ENCODE assay signal across 1 cellular context in the genomic region with DNA sequence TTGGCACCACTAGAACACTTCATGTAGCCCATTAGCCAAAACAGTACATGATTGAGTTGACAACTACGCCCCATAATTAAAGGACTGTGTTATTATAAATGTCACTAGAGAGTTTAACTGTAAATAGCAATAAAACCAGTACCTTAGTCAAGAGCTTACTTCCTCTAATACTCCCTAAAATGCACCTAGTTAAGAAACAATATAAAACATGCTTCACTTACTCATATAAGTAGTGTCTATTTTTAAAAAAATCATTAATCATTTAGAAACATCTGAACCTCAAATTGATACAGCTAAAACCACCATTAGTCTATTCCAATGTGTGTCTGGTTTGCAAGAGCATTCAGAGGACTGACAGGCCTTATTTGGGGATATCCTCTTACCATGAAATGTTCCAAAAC.
A peak's percentile ranks its signal among the peaks of the same experiment; 100 is the strongest.
TF ChIP-seq lines count a peak whose summit lies in the region.

No MANE protein-coding gene starts in this region.

TF ChIP-seq in GM12878, 131 proteins besides CTCF, POLR2A, EP300 and RAD21 (continued from another document):
- TF ChIP-seq SMC3 (IDR thresholded peaks at IDR 0.05; ENCODE audit: borderline replicate concordance, low read length): no peak
- TF ChIP-seq KDM1A (IDR thresholded peaks at IDR 0.05; ENCODE audit: borderline replicate concordance): no peak
- no peak for TF ChIP-seq SUPT20H (IDR thresholded peaks at IDR 0.05; ENCODE audit: borderline replicate concordance, control insufficient read depth, low read depth, low read length)
- no peak for TF ChIP-seq SMARCA5 (IDR thresholded peaks at IDR 0.05)
- TF ChIP-seq ASH2L (IDR thresholded peaks at IDR 0.05; ENCODE audit: borderline replicate concordance, low read depth): no peak
- no peak for TF ChIP-seq ESRRA (IDR thresholded peaks at IDR 0.05; ENCODE audit: low read length)
- TF ChIP-seq FOS (IDR thresholded peaks at IDR 0.05; ENCODE audit: borderline replicate concordance, extremely low read depth, insufficient read length): no peak
- no peak for TF ChIP-seq PAX8 (IDR thresholded peaks at IDR 0.05)
- TF ChIP-seq YBX1 (IDR thresholded peaks at IDR 0.05): no peak
- TF ChIP-seq PML (IDR thresholded peaks at IDR 0.05; ENCODE audit: low read length): peak; percentile 81
- TF ChIP-seq, protein P1, sequence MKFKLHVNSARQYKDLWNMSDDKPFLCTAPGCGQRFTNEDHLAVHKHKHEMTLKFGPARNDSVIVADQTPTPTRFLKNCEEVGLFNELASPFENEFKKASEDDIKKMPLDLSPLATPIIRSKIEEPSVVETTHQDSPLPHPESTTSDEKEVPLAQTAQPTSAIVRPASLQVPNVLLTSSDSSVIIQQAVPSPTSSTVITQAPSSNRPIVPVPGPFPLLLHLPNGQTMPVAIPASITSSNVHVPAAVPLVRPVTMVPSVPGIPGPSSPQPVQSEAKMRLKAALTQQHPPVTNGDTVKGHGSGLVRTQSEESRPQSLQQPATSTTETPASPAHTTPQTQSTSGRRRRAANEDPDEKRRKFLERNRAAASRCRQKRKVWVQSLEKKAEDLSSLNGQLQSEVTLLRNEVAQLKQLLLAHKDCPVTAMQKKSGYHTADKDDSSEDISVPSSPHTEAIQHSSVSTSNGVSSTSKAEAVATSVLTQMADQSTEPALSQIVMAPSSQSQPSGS (IDR thresholded peaks at IDR 0.05; ENCODE audit: low read length): peak; percentile 88
- TF ChIP-seq NRF1 (conservative IDR thresholded peaks at IDR 0.05; ENCODE audit: low read depth, low read length): no peak
- peak; percentile 76; the same call in 1 of the 2 replicates for TF ChIP-seq DPF2 (IDR thresholded peaks at IDR 0.05)
- no peak for TF ChIP-seq HDAC6 (IDR thresholded peaks at IDR 0.05; ENCODE audit: unreplicated experiment)
- TF ChIP-seq MYB (IDR thresholded peaks at IDR 0.05; ENCODE audit: borderline replicate concordance, low read depth, low read length): no peak
- TF ChIP-seq BACH1 (IDR thresholded peaks at IDR 0.05; ENCODE audit: borderline replicate concordance): no peak; the same call in 1 of the 2 replicates
- no peak for TF ChIP-seq ZSCAN29 (IDR thresholded peaks at IDR 0.05)
- peak; percentile 56 for TF ChIP-seq IKZF1 (conservative IDR thresholded peaks at IDR 0.05)
- TF ChIP-seq MEF2B (IDR thresholded peaks at IDR 0.05; ENCODE audit: partially characterized antibody, poor library complexity, severe bottlenecking): peak; percentile 91
- TF ChIP-seq FOXM1 (IDR thresholded peaks at IDR 0.05; ENCODE audit: low read depth, low read length): peak; percentile 92; the same call in 1 of the 2 replicates
- TF ChIP-seq, protein P2, sequence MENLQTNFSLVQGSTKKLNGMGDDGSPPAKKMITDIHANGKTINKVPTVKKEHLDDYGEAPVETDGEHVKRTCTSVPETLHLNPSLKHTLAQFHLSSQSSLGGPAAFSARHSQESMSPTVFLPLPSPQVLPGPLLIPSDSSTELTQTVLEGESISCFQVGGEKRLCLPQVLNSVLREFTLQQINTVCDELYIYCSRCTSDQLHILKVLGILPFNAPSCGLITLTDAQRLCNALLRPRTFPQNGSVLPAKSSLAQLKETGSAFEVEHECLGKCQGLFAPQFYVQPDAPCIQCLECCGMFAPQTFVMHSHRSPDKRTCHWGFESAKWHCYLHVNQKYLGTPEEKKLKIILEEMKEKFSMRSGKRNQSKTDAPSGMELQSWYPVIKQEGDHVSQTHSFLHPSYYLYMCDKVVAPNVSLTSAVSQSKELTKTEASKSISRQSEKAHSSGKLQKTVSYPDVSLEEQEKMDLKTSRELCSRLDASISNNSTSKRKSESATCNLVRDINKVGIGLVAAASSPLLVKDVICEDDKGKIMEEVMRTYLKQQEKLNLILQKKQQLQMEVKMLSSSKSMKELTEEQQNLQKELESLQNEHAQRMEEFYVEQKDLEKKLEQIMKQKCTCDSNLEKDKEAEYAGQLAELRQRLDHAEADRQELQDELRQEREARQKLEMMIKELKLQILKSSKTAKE (IDR thresholded peaks at IDR 0.05; ENCODE audit: low read depth, poor library complexity, severe bottlenecking): peak; percentile 89
- TF ChIP-seq RBBP5 (conservative IDR thresholded peaks at IDR 0.05): no peak
- no peak for TF ChIP-seq SP1 (IDR thresholded peaks at IDR 0.05; ENCODE audit: low read depth, low read length)
- TF ChIP-seq MYC (IDR thresholded peaks at IDR 0.05; ENCODE audit: insufficient read depth, insufficient read length, insufficient replicate concordance, low read length, severe bottlenecking): no peak
- 0 out of 2 replicates have a peak, but pooled peaks have one; percentile 25 for TF ChIP-seq GABPA (IDR thresholded peaks at IDR 0.05; ENCODE audit: low read depth)
- no peak for TF ChIP-seq PAX5 (IDR thresholded peaks at IDR 0.05; ENCODE audit: borderline replicate concordance, low read depth, low read length)
- no peak for TF ChIP-seq ZNF274 (IDR thresholded peaks at IDR 0.05; ENCODE audit: insufficient read depth, insufficient read length)
- peak; percentile 66; the same call in 1 of the 2 replicates for TF ChIP-seq ZNF217 (IDR thresholded peaks at IDR 0.05)
- TF ChIP-seq POLR2AphosphoS2 (IDR thresholded peaks at IDR 0.05; ENCODE audit: low read depth, low read length): 0 out of 2 replicates have a peak, but pooled peaks have one; percentile 33
- TF ChIP-seq ZZZ3 (IDR thresholded peaks at IDR 0.05; ENCODE audit: control insufficient read depth, insufficient read length, low read depth): no peak
- TF ChIP-seq, protein P3, sequence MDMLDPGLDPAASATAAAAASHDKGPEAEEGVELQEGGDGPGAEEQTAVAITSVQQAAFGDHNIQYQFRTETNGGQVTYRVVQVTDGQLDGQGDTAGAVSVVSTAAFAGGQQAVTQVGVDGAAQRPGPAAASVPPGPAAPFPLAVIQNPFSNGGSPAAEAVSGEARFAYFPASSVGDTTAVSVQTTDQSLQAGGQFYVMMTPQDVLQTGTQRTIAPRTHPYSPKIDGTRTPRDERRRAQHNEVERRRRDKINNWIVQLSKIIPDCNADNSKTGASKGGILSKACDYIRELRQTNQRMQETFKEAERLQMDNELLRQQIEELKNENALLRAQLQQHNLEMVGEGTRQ (IDR thresholded peaks at IDR 0.05; ENCODE audit: borderline replicate concordance, low read depth, low read length): no peak
- no peak for TF ChIP-seq RFX5 (IDR thresholded peaks at IDR 0.05; ENCODE audit: low read depth, low read length)
- TF ChIP-seq BHLHE40 (IDR thresholded peaks at IDR 0.05; ENCODE audit: borderline replicate concordance in 1 of 2, low read depth in 2 of 2, low read length in 1 of 2): peak; percentile 29 to 38; a peak in 1 of 4 replicates
- TF ChIP-seq, protein P4, sequence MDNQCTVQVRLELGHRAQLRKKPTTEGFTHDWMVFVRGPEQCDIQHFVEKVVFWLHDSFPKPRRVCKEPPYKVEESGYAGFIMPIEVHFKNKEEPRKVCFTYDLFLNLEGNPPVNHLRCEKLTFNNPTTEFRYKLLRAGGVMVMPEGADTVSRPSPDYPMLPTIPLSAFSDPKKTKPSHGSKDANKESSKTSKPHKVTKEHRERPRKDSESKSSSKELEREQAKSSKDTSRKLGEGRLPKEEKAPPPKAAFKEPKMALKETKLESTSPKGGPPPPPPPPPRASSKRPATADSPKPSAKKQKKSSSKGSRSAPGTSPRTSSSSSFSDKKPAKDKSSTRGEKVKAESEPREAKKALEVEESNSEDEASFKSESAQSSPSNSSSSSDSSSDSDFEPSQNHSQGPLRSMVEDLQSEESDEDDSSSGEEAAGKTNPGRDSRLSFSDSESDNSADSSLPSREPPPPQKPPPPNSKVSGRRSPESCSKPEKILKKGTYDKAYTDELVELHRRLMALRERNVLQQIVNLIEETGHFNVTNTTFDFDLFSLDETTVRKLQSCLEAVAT (IDR thresholded peaks at IDR 0.05): peak; percentile 48; the same call in 1 of the 2 replicates
- peak; percentile 19 for TF ChIP-seq RELA (IDR thresholded peaks at IDR 0.05; ENCODE audit: borderline replicate concordance, partially characterized antibody)
- TF ChIP-seq ZNF622 (IDR thresholded peaks at IDR 0.05): no peak
- no peak for TF ChIP-seq POLR2AphosphoS5 (IDR thresholded peaks at IDR 0.05; ENCODE audit: low read length)
- no peak for TF ChIP-seq NFYA (IDR thresholded peaks at IDR 0.05; ENCODE audit: borderline replicate concordance, low read depth, low read length)
- TF ChIP-seq JUNB (IDR thresholded peaks at IDR 0.05): peak; percentile 95
- 0 out of 2 replicates have a peak, but pooled peaks have one; percentile 51 for TF ChIP-seq CBFB (IDR thresholded peaks at IDR 0.05; ENCODE audit: low read depth)
- TF ChIP-seq KLF5 (IDR thresholded peaks at IDR 0.05; ENCODE audit: partially characterized antibody): no peak
- no peak for TF ChIP-seq MXI1 (IDR thresholded peaks at IDR 0.05; ENCODE audit: low read depth, low read length)
- peak; percentile 76 to 98 for TF ChIP-seq SRF (IDR thresholded peaks at IDR 0.05; ENCODE audit: low read depth in 2 of 2, low read length in 2 of 2)
- no peak for TF ChIP-seq RB1 (IDR thresholded peaks at IDR 0.05; ENCODE audit: borderline replicate concordance)
- TF ChIP-seq TAF1 (IDR thresholded peaks at IDR 0.05; ENCODE audit: borderline replicate concordance, low read depth, low read length): no peak
TF ChIP-seq in GM12878: peak in this region for 39.
